Comparison of ENCODE assay signal across 8 cellular contexts in genomic region chr6:30325873-30326445, GRCh38. TPM values are rescaled to one million over a fixed set of nuclear protein-coding genes. Genes with fewer than 3 reads are reported as not detected.
DNase-seq lines count a peak whose midpoint lies in the region; ATAC-seq, FAIRE-seq and TF ChIP-seq lines count a peak whose summit lies in the region.

No MANE protein-coding gene starts in this region.

- H3K9ac ChIP-seq in HUES64 (ENCODE audit: low read depth, low read length) (peak overlapping the region; percentile 90), iPS-18a (ENCODE audit: low read length) (peak overlapping the region; percentile 98)

- H3K4me3 Mint-ChIP-seq in CD8-positive, alpha-beta memory T cell: peak overlapping the region; percentile 88 to 99 (median 97)

- FAIRE-seq in small intestine (lab: Jason Lieb, UNC) (no peak), GM12892 (lab: Jason Lieb, UNC) (no peak)

- peak; percentile 34 for ATAC-seq in GM21423 (IDR thresholded peaks at IDR 0.05; ENCODE audit: unreplicated experiment)

- no peaks in the 10 kb centered on the region for H3K9me3 ChIP-seq in CD8-positive, alpha-beta memory T cell (ENCODE audit: low read length)
- H3K9me3 ChIP-seq in HUES64 (ENCODE audit: insufficient read depth, low read depth, low read length) (no peaks in the 10 kb centered on the region), iPS-18a (ENCODE audit: control insufficient read depth, low read depth, low read length) (no peaks in the 10 kb centered on the region), small intestine (ENCODE audit: control insufficient read depth, low read depth) (no peaks in the 10 kb centered on the region)

- peak overlapping the region; percentile 97 for H3K4me3 ChIP-seq in CD8-positive, alpha-beta memory T cell (ENCODE audit: low read length)
- peak overlapping the region; percentile 79 for H3K4me3 ChIP-seq in HUES64 (ENCODE audit: low read length)
- H3K4me3 ChIP-seq in iPS-18a (ENCODE audit: low read length): peak overlapping the region; percentile 96
- H3K4me3 ChIP-seq in small intestine (ENCODE audit: low read depth in 1 of 2, low read length in 2 of 2): peak overlapping the region; percentile 84 to 86

- CTCF ChIA-PET in CD8-positive, alpha-beta memory T cell (lab: Charles Lee): interaction anchor here (1.0 to 2.6 kb wide), 7 partner anchors 9 to 107 kb away, joined by 3 to 11 read pairs (median 4); no protein-coding TSS in a partner anchor

- no peaks in the 10 kb centered on the region for H3K27me3 ChIP-seq in CD8-positive, alpha-beta memory T cell (ENCODE audit: insufficient read depth, low read length, poor library complexity, severe bottlenecking)
- H3K27me3 ChIP-seq in HUES64 (ENCODE audit: insufficient read depth, low read length) (no peaks in the 10 kb centered on the region), iPS-18a (ENCODE audit: control insufficient read depth, insufficient read depth, low read length) (no peaks in the 10 kb centered on the region), small intestine (ENCODE audit: control insufficient read depth in 2 of 2, insufficient read depth in 2 of 2, low read length in 2 of 2) (no peaks in the 10 kb centered on the region)

- peak overlapping the region; percentile 98 for H3K27ac ChIP-seq in CD8-positive, alpha-beta memory T cell (ENCODE audit: low read depth, low read length)
- H3K27ac ChIP-seq in HUES64 (ENCODE audit: low read depth, low read length) (peak overlapping the region; percentile 93), iPS-18a (ENCODE audit: low read length) (peak overlapping the region; percentile 96), small intestine (ENCODE audit: low read depth in 1 of 2, low read length in 1 of 2) (peak overlapping the region; percentile 99 to 100)

- no peak; the same call in 1 of the 2 replicates for TF ChIP-seq POLR2A in GM12892 (IDR thresholded peaks at IDR 0.05; ENCODE audit: low read depth, low read length)

- POLR2A ChIA-PET in CD8-positive, alpha-beta memory T cell (lab: Charles Lee): interaction anchor here (0.6 to 2.3 kb wide), 13 partner anchors 9 to 609 kb away, joined by 3 to 24 read pairs (median 4); partner anchors contain the start of genes PPP1R11, RPP21 and TRIM26

- DNase-seq in CD8-positive, alpha-beta memory T cell: peak in 3 of 5 donors; percentile 78 to 91 (median 82)
- peak; percentile 74 for DNase-seq in RKO (ENCODE audit: low spot score)
- peak; percentile 43 for DNase-seq in activated naive CD8-positive, alpha-beta T cell treated with anti-CD3 and anti-CD28 coated beads, Interleukin-2, amount 50 U/mL, for 16 hours (ENCODE audit: low read depth, low spot score)
- DNase-seq in small intestine: no peak
- DNase-seq in GM12892 (ENCODE audit: insufficient read length): no peak

- under 1% methylated on average over 25 of the region's 25 CpGs for WGBS in HUES64
- WGBS in small intestine, 3 donors: 0% methylated on average over 25 of the region's 25 CpGs

- H3K4me1 ChIP-seq in CD8-positive, alpha-beta memory T cell (ENCODE audit: insufficient read depth, low read length): peaks cover 53% of the 10 kb centered on the region
- peaks cover 39% of the 10 kb centered on the region for H3K4me1 ChIP-seq in HUES64 (ENCODE audit: insufficient read depth, low read length)
- H3K4me1 ChIP-seq in iPS-18a (ENCODE audit: control insufficient read depth, low read depth, low read length): peaks cover 40% of the 10 kb centered on the region
- peaks cover 4 to 13% of the 10 kb centered on the region in 2 donors for H3K4me1 ChIP-seq in small intestine (ENCODE audit: control insufficient read depth in 2 of 2, insufficient read depth in 1 of 2, low read depth in 1 of 2, low read length in 1 of 2)

- peaks cover 64 to 73% (median 69%) of the 10 kb centered on the region in 3 donors for H3K4me1 Mint-ChIP-seq in CD8-positive, alpha-beta memory T cell

- peaks cover 0 to 11% of the 10 kb centered on the region in 2 donors for H3K27me3 Mint-ChIP-seq in CD8-positive, alpha-beta memory T cell

- H3K27ac Mint-ChIP-seq in CD8-positive, alpha-beta memory T cell: peak overlapping the region; percentile 99 to 100 (median 100)

- H3K36me3 Mint-ChIP-seq in CD8-positive, alpha-beta memory T cell: peaks cover 4 to 50% (median 11%) of the 10 kb centered on the region in 3 donors

- H3K36me3 ChIP-seq in CD8-positive, alpha-beta memory T cell (ENCODE audit: insufficient read depth, low read length): peaks cover 17% of the 10 kb centered on the region
- H3K36me3 ChIP-seq in HUES64 (ENCODE audit: insufficient read depth, low read length) (peaks cover 27% of the 10 kb centered on the region), iPS-18a (ENCODE audit: control insufficient read depth, low read depth, low read length) (peaks cover 18% of the 10 kb centered on the region), small intestine (ENCODE audit: control insufficient read depth in 2 of 2, insufficient read depth in 2 of 2, low read length in 2 of 2) (peaks cover 2 to 6% of the 10 kb centered on the region in 2 donors)

- no peaks in the 10 kb centered on the region for H3K9me3 Mint-ChIP-seq in CD8-positive, alpha-beta memory T cell

RNA-seq across cellular contexts. Expression of gene TRIM39, which starts 0.8 kb away (rescaled TPM):
- 10 to 100 TPM; 19.9 to 21.9 TPM for total RNA-seq in CD8-positive, alpha-beta memory T cell
- polyA plus RNA-seq in CD8-positive, alpha-beta memory T cell: 12.0 TPM
- 15.1 TPM for polyA plus RNA-seq in HUES64 (2013, experiment 1 of 2)
- polyA plus RNA-seq in HUES64 (2013, experiment 2 of 2): 13.8 TPM
- 1 to 10 TPM; 8.9 to 9.8 (median 8.9) TPM for polyA plus RNA-seq in small intestine
- 6.8 TPM for polyA plus RNA-seq in GM12892 (2012; ENCODE audit: missing spikeins)

RNA-seq across cellular contexts. Expression of gene RPP21, which starts 19.0 kb away (rescaled TPM):
- 10 to 100 TPM; 41.3 to 41.5 TPM for total RNA-seq in CD8-positive, alpha-beta memory T cell
- polyA plus RNA-seq in CD8-positive, alpha-beta memory T cell: 71.0 TPM
- 56.8 TPM for polyA plus RNA-seq in HUES64 (2013, experiment 1 of 2)
- 56.4 TPM for polyA plus RNA-seq in HUES64 (2013, experiment 2 of 2)
- 100 to 1,000 TPM in 1 of 3 donors, 10 to 100 TPM in 2; 71.1 to 100 (median 99.3) TPM for polyA plus RNA-seq in small intestine
- polyA plus RNA-seq in GM12892 (2012; ENCODE audit: missing spikeins): 30.1 TPM

Comparison
In these comparisons a context has a peak if more than half of its experiments do, and no peak if none do; other contexts are left out.
1. DNase-seq: peak in CD8-positive, alpha-beta memory T cell (3 of 5), RKO (single experiment) and activated naive CD8-positive, alpha-beta T cell treated with anti-CD3 and anti-CD28 coated beads, Interleukin-2, amount 50 U/mL, for 16 hours (single experiment); none in small intestine (single experiment) and GM12892 (single experiment).
2. Peak in every context shown above with its lines, with median percentiles within 50 percentile points of each other: H3K27ac ChIP-seq and H3K4me3 ChIP-seq.